In the genomic region with DNA sequence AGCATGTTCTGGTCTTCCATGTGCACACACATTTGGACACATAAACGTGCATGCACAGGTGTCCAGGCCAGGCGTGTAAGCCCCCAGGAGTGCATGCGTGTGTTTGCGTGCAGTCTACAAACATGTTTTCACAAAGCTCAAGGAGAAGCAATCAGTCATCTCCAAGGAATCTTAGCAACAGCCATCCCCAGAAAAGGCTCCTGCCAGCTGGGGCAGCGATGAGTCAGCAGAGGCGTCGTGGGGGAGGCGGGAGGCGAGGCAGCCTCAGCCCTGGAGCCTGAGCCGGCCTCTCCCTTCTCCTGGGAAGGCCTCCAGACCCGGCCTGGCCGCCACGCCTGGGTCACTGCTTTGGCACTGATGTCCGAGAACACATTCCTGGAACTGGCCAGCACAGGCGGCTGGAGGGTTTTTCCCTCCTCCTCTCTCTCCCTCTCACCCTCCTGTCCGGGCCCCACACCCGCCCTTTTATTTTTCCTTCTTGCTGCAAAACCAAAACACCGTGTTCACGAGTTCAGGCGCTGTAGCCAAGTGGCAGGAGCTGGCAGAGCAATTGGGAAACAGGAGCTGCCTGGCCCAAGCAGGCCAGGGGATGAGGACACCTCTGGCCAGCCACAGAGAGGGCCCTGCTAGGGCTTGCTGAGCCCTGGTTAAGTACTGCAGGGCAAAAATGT, we compare ENCODE assay signal across 8 cellular contexts.
DNase-seq lines count a peak whose midpoint lies in the region; ATAC-seq and TF ChIP-seq lines count a peak whose summit lies in the region.

No MANE protein-coding gene starts in this region.

- H3K9me3 ChIP-seq in HCT116 (ENCODE audit: control insufficient read depth in 1 of 2, insufficient read depth in 1 of 2, low read depth in 1 of 2, low read length in 2 of 2) (no peaks in the 10 kb centered on the region), PC-9 (ENCODE audit: insufficient read depth, low read depth) (no peaks in the 10 kb centered on the region), right lobe of liver (no peaks in the 10 kb centered on the region)

- peak; percentile 96 for DNase-seq in AG20443 (ENCODE audit: low spot score)
- DNase-seq in HCT116 (ENCODE audit: low read depth, low spot score), result peak; percentile 73
- peak; percentile 98 to 100 for DNase-seq in PC-9
- DNase-seq in dorsolateral prefrontal cortex, result peak; percentile 66 to 94 (median 88)
- DNase-seq in right lobe of liver, result peak; percentile 93 to 97 (median 95)
- peak; percentile 84 for DNase-seq in superior temporal gyrus (ENCODE audit: extremely low spot score)
- no peak for DNase-seq in activated CD8-positive, alpha-beta memory T cell treated with anti-CD3 and anti-CD28 coated beads, Interleukin-2, amount 50 U/mL, for 4 hours

- H3K27ac ChIP-seq in HCT116 (ENCODE audit: low read depth, low read length), result peak overlapping the region; percentile 99
- H3K27ac ChIP-seq in PC-9, result peak overlapping the region; percentile 91
- H3K27ac ChIP-seq in dorsolateral prefrontal cortex, result peak overlapping the region; percentile 32 to 97 (median 89)
- peak overlapping the region; percentile 72 to 82 (median 81) for H3K27ac ChIP-seq in right lobe of liver

- CTCF ChIA-PET in HCT116 (lab: Charles Lee), result interaction anchor here (0.6 to 4.2 kb wide), 18 partner anchors 14 to 150 kb away, joined by 3 to 28 read pairs (median 4); a partner anchor contains a TSS
- CTCF ChIA-PET in PC-9 (lab: Charles Lee), result interaction anchor here (0.6 to 2.9 kb wide), 16 partner anchors 29 to 204 kb away, joined by 3 to 24 read pairs (median 6); no protein-coding TSS in a partner anchor

- no peak overlapping the region for H2AFZ ChIP-seq in HCT116 (ENCODE audit: low read depth, low read length, poor library complexity, severe bottlenecking)
- peak overlapping the region; percentile 41 for H2AFZ ChIP-seq in PC-9

- H3K4me1 ChIP-seq in HCT116 (ENCODE audit: control insufficient read depth in 1 of 2, insufficient read depth in 2 of 2, low read length in 2 of 2), result peaks cover 62 to 70% of the 10 kb centered on the region in 2 experiments
- H3K4me1 ChIP-seq in PC-9 (replicated peaks; ENCODE audit: insufficient read depth), result peaks cover 80% of the 10 kb centered on the region
- peaks cover 0 to 32% (median 15%) of the 10 kb centered on the region in 4 donors for H3K4me1 ChIP-seq in right lobe of liver

- H4K20me1 ChIP-seq in HCT116 (ENCODE audit: insufficient read depth) (no peaks in the 10 kb centered on the region), PC-9 (ENCODE audit: insufficient read depth) (no peaks in the 10 kb centered on the region)

- H3K4me2 ChIP-seq in HCT116 (ENCODE audit: low read length) (peak overlapping the region; percentile 79), PC-9 (peak overlapping the region; percentile 73)

- RAD21 ChIA-PET in HCT116 (lab: Charles Lee; ENCODE audit: low non-redundant PET in 1 of 2, low total read pairs in 2 of 2, uncharacterized antibody in 2 of 2, unreplicated experiment in 2 of 2), result interaction anchor here (0.6 to 1.9 kb wide), 8 partner anchors 26 to 141 kb away, joined by 3 to 6 read pairs (median 3); no protein-coding TSS in a partner anchor

- TF ChIP-seq RAD21 in HCT116 (IDR thresholded peaks at IDR 0.05; ENCODE audit: low read depth), result no peak

- H3K36me3 ChIP-seq in HCT116 (ENCODE audit: control insufficient read depth in 1 of 2, insufficient read depth in 2 of 2, low read length in 2 of 2) (no peaks in the 10 kb centered on the region), PC-9 (ENCODE audit: low read depth) (no peaks in the 10 kb centered on the region), right lobe of liver (no peaks in the 10 kb centered on the region)

- H3K9me2 ChIP-seq in HCT116 (ENCODE audit: insufficient read depth) (no peaks in the 10 kb centered on the region), PC-9 (ENCODE audit: insufficient read depth) (no peaks in the 10 kb centered on the region)

- 4% methylated on average over 7 of the region's 20 CpGs for WGBS in right lobe of liver (ENCODE audit: insufficient coverage, low coverage, low lambda C conversion rate, missing lambda C conversion rate)

- TF ChIP-seq CTCF in HCT116 (IDR thresholded peaks at IDR 0.05 in 2 of 3, conservative IDR thresholded peaks at IDR 0.05 in 1 of 3; ENCODE audit: borderline replicate concordance in 1 of 3, insufficient read depth in 1 of 3, low read depth in 2 of 3, low read length in 2 of 3), result 0 out of 6 replicates have a peak, but pooled peaks of 1 of the 3 experiments have one; percentile 15
- peak; percentile 43; the same call in 1 of the 2 replicates for TF ChIP-seq CTCF in PC-9 (conservative IDR thresholded peaks at IDR 0.05)
- TF ChIP-seq CTCF in dorsolateral prefrontal cortex (IDR thresholded peaks at IDR 0.05 in 54 of 56, conservative IDR thresholded peaks at IDR 0.05 in 2 of 56; ENCODE audit: low read depth in 1 of 56, partially characterized antibody in 56 of 56), result peak in 20 of 56 donors; percentile 5 to 42 (median 21)
- TF ChIP-seq CTCF in right lobe of liver (IDR thresholded peaks at IDR 0.05), result peak in 2 of 4 donors; percentile 8

- H3K27me3 ChIP-seq in HCT116 (ENCODE audit: insufficient read depth, low read length) (no peaks in the 10 kb centered on the region), PC-9 (ENCODE audit: insufficient read depth, low read depth) (no peaks in the 10 kb centered on the region), dorsolateral prefrontal cortex (no peaks in the 10 kb centered on the region), right lobe of liver (no peaks in the 10 kb centered on the region)

- no peaks in the 10 kb centered on the region for H3K79me2 ChIP-seq in HCT116 (ENCODE audit: insufficient read depth, low read length)
- H3K79me2 ChIP-seq in PC-9 (ENCODE audit: low read depth), result no peaks in the 10 kb centered on the region

- peaks cover 77% of the 10 kb centered on the region for H3F3A ChIP-seq in PC-9 (ENCODE audit: insufficient read depth, low read depth)

- ATAC-seq in HCT116, result peak; percentile 75
- peak; percentile 85 to 90 (median 88) for ATAC-seq in right lobe of liver
- no peak for ATAC-seq in GM21423 (IDR thresholded peaks at IDR 0.05; ENCODE audit: unreplicated experiment)

- H3K4me3 ChIP-seq in HCT116 (replicated peaks in 1 of 2; ENCODE audit: low read depth in 1 of 2, low read length in 2 of 2) (peak overlapping the region; percentile 4 to 30; a peak in 2 of 4 replicates), PC-9 (peak overlapping the region; percentile 20; the same call in 1 of the 2 replicates), dorsolateral prefrontal cortex (peak overlapping the region in 17 of 59 donors; percentile 1 to 33 (median 14)), right lobe of liver (peak overlapping the region in 1 of 3 donors; percentile 14)

- peak overlapping the region; percentile 66 for H3K9ac ChIP-seq in HCT116 (ENCODE audit: low read length)

- TF ChIP-seq POLR2A in HCT116 (IDR thresholded peaks at IDR 0.05; ENCODE audit: borderline replicate concordance, extremely low read depth, insufficient read depth, insufficient read length), result no peak
- peak; percentile 42 for TF ChIP-seq POLR2A in right lobe of liver (IDR thresholded peaks at IDR 0.05)

- intact Hi-C loops in HCT116 (cut with micrococcal nuclease) (loop anchor here (1.0 to 10.0 kb wide), 3 partner anchors 28 to 106 kb away; a partner anchor contains a TSS), PC-9 (cut with micrococcal nuclease; ENCODE audit: unreplicated experiment) (loop anchor here (1.0 to 10.0 kb wide), 11 partner anchors 28 to 1464 kb away; a partner anchor contains a TSS), dorsolateral prefrontal cortex (cut with DNase I) (loop anchor here in 1 of 2 donors (1.0 to 2.0 kb wide), 3 partner anchors 28 to 121 kb away; no protein-coding TSS in a partner anchor), right lobe of liver (cut with DNase I) (loop anchor here in 1 of 2 donors (10.0 kb wide), 1 partner anchor 146 kb away; no protein-coding TSS in a partner anchor)

- BruUV-seq in HCT116 (replicated peaks; lab: Mats Ljungman, UMichigan) (TSS peak; percentile 83), PC-9 (replicated peaks; lab: Mats Ljungman, UMichigan) (no TSS peak)

- POLR2A ChIA-PET in HCT116 (lab: Charles Lee), result interaction anchor here (0.6 to 3.6 kb wide), 13 partner anchors 14 to 152 kb away, joined by 3 to 20 read pairs (median 6); no protein-coding TSS in a partner anchor
- POLR2A ChIA-PET in PC-9 (lab: Charles Lee; ENCODE audit: unreplicated experiment), result interaction anchor here (0.6 to 2.1 kb wide), 9 partner anchors 27 to 192 kb away, joined by 3 to 29 read pairs (median 4); no protein-coding TSS in a partner anchor

TF ChIP-seq in HCT116, 20 proteins besides CTCF, POLR2A, EP300 and RAD21:
- TF ChIP-seq YY1 (IDR thresholded peaks at IDR 0.05; ENCODE audit: extremely low read depth, insufficient replicate concordance, low read depth, low read length) (peak; percentile 53), POLR2AphosphoS5 (IDR thresholded peaks at IDR 0.05; ENCODE audit: low read depth, low read length) (peak; percentile 76), ZFX (IDR thresholded peaks at IDR 0.05) (peak; percentile 71), EZH2 (IDR thresholded peaks at IDR 0.05) (no peak)
- TF ChIP-seq, protein P1, sequence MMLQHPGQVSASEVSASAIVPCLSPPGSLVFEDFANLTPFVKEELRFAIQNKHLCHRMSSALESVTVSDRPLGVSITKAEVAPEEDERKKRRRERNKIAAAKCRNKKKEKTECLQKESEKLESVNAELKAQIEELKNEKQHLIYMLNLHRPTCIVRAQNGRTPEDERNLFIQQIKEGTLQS (IDR thresholded peaks at IDR 0.05), result no peak
